Comparison of ENCODE assay signal across 18 cellular contexts in genomic region chr2:7905756-7906155, GRCh38.
A peak's percentile ranks its signal among the peaks of the same experiment; 100 is the strongest.
DNase-seq lines count a peak whose midpoint lies in the region; ATAC-seq and TF ChIP-seq lines count a peak whose summit lies in the region.
"Had no signal": no experiment of that assay in that cellular context is flagged by ENCODE, and none has a peak within 500 bp of the region (broad histone marks: within the 10 kb centered on the region; RNA-seq: fewer than 3 reads in every experiment).

No MANE protein-coding gene starts in this region.

- no peak overlapping the region for H3K4me3 ChIP-seq in osteoblast (ENCODE audit: insufficient read depth, low read length)
- H3K4me3 ChIP-seq: gastroesophageal sphincter had no signal

- no peak overlapping the region for H3K4me3 Mint-ChIP-seq in stimulated activated effector memory CD8-positive, alpha-beta T cell treated with anti-CD3 and anti-CD28 coated beads, Interleukin-12 subunit alpha, Interleukin-12 subunit beta, amount 100 ng/mL, for 72 hours
- H3K4me3 Mint-ChIP-seq: activated CD4-positive, alpha-beta T cell treated with anti-CD3 and anti-CD28 coated beads for 36 hours had no signal

- H3K4me2 ChIP-seq in osteoblast (ENCODE audit: insufficient read depth, low read length) = no peak overlapping the region
- H3K4me2 ChIP-seq: SK-N-SH had no signal

- H3K79me2 ChIP-seq in osteoblast (ENCODE audit: insufficient read depth, low read length) = no peaks in the 10 kb centered on the region

- peaks cover 3% of the 10 kb centered on the region for H3K4me1 Mint-ChIP-seq in stimulated activated effector memory CD8-positive, alpha-beta T cell treated with anti-CD3 and anti-CD28 coated beads, Interleukin-12 subunit alpha, Interleukin-12 subunit beta, amount 100 ng/mL, for 72 hours

- H3K27ac ChIP-seq in osteoblast (ENCODE audit: low read depth, low read length) = no peak overlapping the region
- H3K27ac ChIP-seq: C4-2B, gastroesophageal sphincter had no signal

- H2AFZ ChIP-seq in osteoblast (ENCODE audit: low read length) = no peak overlapping the region

- no peaks in the 10 kb centered on the region for H3K36me3 ChIP-seq in osteoblast (ENCODE audit: insufficient read depth, low read length)
- H3K36me3 ChIP-seq: gastroesophageal sphincter had no signal

- ATAC-seq in stimulated activated effector memory CD8-positive, alpha-beta T cell treated with anti-CD3 and anti-CD28 coated beads, Interleukin-12 subunit alpha, Interleukin-12 subunit beta, amount 100 ng/mL, for 72 hours = no peak
- ATAC-seq in HG03469 (IDR thresholded peaks at IDR 0.05; ENCODE audit: unreplicated experiment) = no peak
- ATAC-seq: activated CD4-positive, alpha-beta T cell treated with anti-CD3 and anti-CD28 coated beads for 36 hours; gastroesophageal sphincter had no signal

- H4K20me1 ChIP-seq in osteoblast (ENCODE audit: insufficient read depth, low read length) = no peaks in the 10 kb centered on the region

- no peaks in the 10 kb centered on the region for H3K27me3 ChIP-seq in osteoblast (ENCODE audit: insufficient read depth, low read length)
- H3K27me3 ChIP-seq: gastroesophageal sphincter had no signal

- no peaks in the 10 kb centered on the region for H3K36me3 Mint-ChIP-seq in stimulated activated effector memory CD8-positive, alpha-beta T cell treated with anti-CD3 and anti-CD28 coated beads, Interleukin-12 subunit alpha, Interleukin-12 subunit beta, amount 100 ng/mL, for 72 hours

- DNase-seq in DMS153 treated with DMSO at 0.1 percent for 48 hours (lab: John Stamatoyannopoulos, UW; ENCODE audit: unreplicated experiment) (peak; percentile 99), NCI-H146 (lab: John Stamatoyannopoulos, UW) (peak; percentile 96), NCI-H345 (lab: John Stamatoyannopoulos, UW) (peak; percentile 98), cerebellum (ENCODE audit: low spot score) (peak; percentile 30), osteoblast (ENCODE audit: insufficient read length, low spot score, missing footprints) (no peak)
- DNase-seq in stimulated activated effector memory CD8-positive, alpha-beta T cell treated with anti-CD3 and anti-CD28 coated beads, Interleukin-12 subunit alpha, Interleukin-12 subunit beta, amount 100 ng/mL, for 72 hours (ENCODE audit: low spot score in 2 of 2) = no peak
- DNase-seq in activated CD8-positive, alpha-beta memory T cell treated with anti-CD3 and anti-CD28 coated beads for 24 hours = no peak
- DNase-seq: activated CD4-positive, alpha-beta T cell treated with anti-CD3 and anti-CD28 coated beads for 36 hours; activated effector memory CD4-positive, alpha-beta T cell treated with anti-CD3 and anti-CD28 coated beads, Interleukin-2, amount 50 U/mL, for 16 hours; DMS 273 treated with DMSO at 0.1 percent for 48 hours; erythroblast; midbrain; NCI-H446 treated with DMSO at 0.1 percent for 48 hours; SK-N-SH; T1000 had no signal

- H3K4me1 ChIP-seq in osteoblast (ENCODE audit: insufficient read depth, low read length) = no peaks in the 10 kb centered on the region
- H3K4me1 ChIP-seq: gastroesophageal sphincter had no signal

- TF ChIP-seq CTCF in osteoblast (IDR thresholded peaks at IDR 0.05; ENCODE audit: extremely low read depth, low read depth, low read length) = no peak

- H3K27ac Mint-ChIP-seq in stimulated activated effector memory CD8-positive, alpha-beta T cell treated with anti-CD3 and anti-CD28 coated beads, Interleukin-12 subunit alpha, Interleukin-12 subunit beta, amount 100 ng/mL, for 72 hours = no peak overlapping the region
- H3K27ac Mint-ChIP-seq: activated CD4-positive, alpha-beta T cell treated with anti-CD3 and anti-CD28 coated beads for 36 hours had no signal

- no peaks in the 10 kb centered on the region for H3K9me3 Mint-ChIP-seq in stimulated activated effector memory CD8-positive, alpha-beta T cell treated with anti-CD3 and anti-CD28 coated beads, Interleukin-12 subunit alpha, Interleukin-12 subunit beta, amount 100 ng/mL, for 72 hours

- no peaks in the 10 kb centered on the region for H3K9me3 ChIP-seq in osteoblast (ENCODE audit: low read depth, low read length)
- H3K9me3 ChIP-seq: gastroesophageal sphincter, SK-N-SH had no signal

Comparison
In these comparisons a context has a peak if more than half of its experiments do, and no peak if none do; other contexts are left out.
1. DNase-seq: peak in DMS153 treated with DMSO at 0.1 percent for 48 hours (single experiment), NCI-H146 (single experiment), NCI-H345 (single experiment) and cerebellum (single experiment); none in osteoblast (single experiment), stimulated activated effector memory CD8-positive, alpha-beta T cell treated with anti-CD3 and anti-CD28 coated beads, Interleukin-12 subunit alpha, Interleukin-12 subunit beta, amount 100 ng/mL, for 72 hours (0 of 2) and activated CD8-positive, alpha-beta memory T cell treated with anti-CD3 and anti-CD28 coated beads for 24 hours (single experiment).